21 cellular contexts compared by ENCODE assay signal in genomic region chr20:60068509-60068908, GRCh38.
"Had no signal": no experiment of that assay in that cellular context is flagged by ENCODE, and none has a peak within 500 bp of the region (broad histone marks: within the 10 kb centered on the region; RNA-seq: fewer than 3 reads in every experiment).

No MANE protein-coding gene starts in this region.

- H3K27ac ChIP-seq: colonic mucosa, esophagus muscularis mucosa, foreskin keratinocyte, gastroesophageal sphincter, heart left ventricle, hepatocyte, left lung, lower lobe of right lung had no signal

- H3K9me3 ChIP-seq: colonic mucosa, left lung, lower lobe of right lung, mucosa of descending colon had no signal

- H3K4me1 ChIP-seq: colonic mucosa, foreskin keratinocyte, left lung had no signal

- H3K27me3 Mint-ChIP-seq: dendritic cell treated with granulocyte-macrophage colony-stimulating factor and Interleukin-4, amounts not matched to agents 40 ng/mL and 50 ng/mL, for 4 days; effector memory CD8-positive, alpha-beta T cell; naive B cell had no signal

- H3K9me3 Mint-ChIP-seq: effector memory CD8-positive, alpha-beta T cell; immature natural killer cell; naive B cell had no signal

- H3K4me1 Mint-ChIP-seq: naive B cell had no signal

- H3K36me3 Mint-ChIP-seq: mesothelial cell of epicardium; naive B cell; naive thymus-derived CD8-positive, alpha-beta T cell had no signal

- ATAC-seq: effector memory CD8-positive, alpha-beta T cell; foreskin keratinocyte; gastroesophageal sphincter; heart left ventricle; left cardiac atrium; left lung; left ventricle myocardium superior; lower lobe of right lung; mucosa of descending colon; naive thymus-derived CD8-positive, alpha-beta T cell had no signal

- H3K27ac Mint-ChIP-seq: dendritic cell treated with granulocyte-macrophage colony-stimulating factor and Interleukin-4, amounts not matched to agents 40 ng/mL and 50 ng/mL, for 4 days; effector memory CD8-positive, alpha-beta T cell; mesothelial cell of epicardium; naive B cell had no signal

- H3K27me3 ChIP-seq: colonic mucosa, heart left ventricle, left lung had no signal

- H3K36me3 ChIP-seq: colonic mucosa, esophagus muscularis mucosa, gastroesophageal sphincter, heart left ventricle, left lung, lower lobe of right lung had no signal

- H3K4me3 Mint-ChIP-seq: dendritic cell treated with granulocyte-macrophage colony-stimulating factor and Interleukin-4, amounts not matched to agents 40 ng/mL and 50 ng/mL, for 4 days; effector memory CD8-positive, alpha-beta T cell; immature natural killer cell; mesothelial cell of epicardium; naive B cell; naive thymus-derived CD8-positive, alpha-beta T cell had no signal

- DNase-seq: colonic mucosa; cortex of kidney; effector CD8-positive, alpha-beta T cell; effector memory CD8-positive, alpha-beta T cell; foreskin keratinocyte; heart left ventricle; hypothalamus; immature natural killer cell; left cardiac atrium; left lung; left ventricle myocardium superior; lower lobe of right lung; mesenchymal stem cell; mucosa of descending colon; naive B cell; naive thymus-derived CD8-positive, alpha-beta T cell had no signal

- H3K4me3 ChIP-seq: colonic mucosa, esophagus muscularis mucosa, gastroesophageal sphincter, heart left ventricle, hepatocyte, left lung, lower lobe of right lung, mucosa of descending colon had no signal
